Comparison of ENCODE assay signal across 16 cellular contexts in the genomic region with DNA sequence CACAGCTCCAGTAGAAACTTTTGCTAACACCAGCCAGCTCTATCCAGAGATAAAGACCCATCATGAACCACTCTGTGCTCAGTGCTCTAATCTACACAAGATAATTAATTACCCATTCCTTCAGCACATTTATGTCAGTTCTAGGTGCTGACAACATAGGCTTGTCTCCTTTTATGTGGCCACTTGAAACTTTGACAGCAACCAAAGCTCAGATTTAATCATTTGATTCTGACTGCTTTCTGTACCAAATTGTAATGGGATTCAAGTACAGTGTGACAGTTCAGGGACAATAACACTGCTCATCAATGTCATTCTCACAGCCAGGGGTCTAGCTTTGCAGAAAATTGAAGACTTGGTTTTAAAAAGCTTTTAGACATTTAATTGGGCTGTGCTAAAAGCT.
"Had no signal": no experiment of that assay in that cellular context is flagged by ENCODE, and none has a peak within 500 bp of the region (broad histone marks: within the 10 kb centered on the region; RNA-seq: fewer than 3 reads in every experiment).

No MANE protein-coding gene starts in this region.

- H3K27ac Mint-ChIP-seq: endodermal cell, immature natural killer cell, naive B cell had no signal

- H3K4me3 Mint-ChIP-seq: endodermal cell, immature natural killer cell, naive B cell, nephron had no signal

- H3K36me3 Mint-ChIP-seq: immature natural killer cell, naive B cell had no signal

- H3K4me1 Mint-ChIP-seq: endodermal cell, immature natural killer cell, naive B cell had no signal

- DNase-seq: effector CD4-positive, alpha-beta T cell; endodermal cell; erythroblast; immature natural killer cell; kidney; left cardiac atrium; left ventricle myocardium inferior; mesendoderm; naive B cell; small intestine; stimulated activated CD4-positive, alpha-beta T cell treated with anti-CD3 and anti-CD28 coated beads, Interleukin-12 subunit alpha, Interleukin-12 subunit beta, amount 100 ng/mL, for 4 hours; stimulated activated naive CD4-positive, alpha-beta T cell; stomach; substantia nigra; transverse colon had no signal
